In the genomic region with DNA sequence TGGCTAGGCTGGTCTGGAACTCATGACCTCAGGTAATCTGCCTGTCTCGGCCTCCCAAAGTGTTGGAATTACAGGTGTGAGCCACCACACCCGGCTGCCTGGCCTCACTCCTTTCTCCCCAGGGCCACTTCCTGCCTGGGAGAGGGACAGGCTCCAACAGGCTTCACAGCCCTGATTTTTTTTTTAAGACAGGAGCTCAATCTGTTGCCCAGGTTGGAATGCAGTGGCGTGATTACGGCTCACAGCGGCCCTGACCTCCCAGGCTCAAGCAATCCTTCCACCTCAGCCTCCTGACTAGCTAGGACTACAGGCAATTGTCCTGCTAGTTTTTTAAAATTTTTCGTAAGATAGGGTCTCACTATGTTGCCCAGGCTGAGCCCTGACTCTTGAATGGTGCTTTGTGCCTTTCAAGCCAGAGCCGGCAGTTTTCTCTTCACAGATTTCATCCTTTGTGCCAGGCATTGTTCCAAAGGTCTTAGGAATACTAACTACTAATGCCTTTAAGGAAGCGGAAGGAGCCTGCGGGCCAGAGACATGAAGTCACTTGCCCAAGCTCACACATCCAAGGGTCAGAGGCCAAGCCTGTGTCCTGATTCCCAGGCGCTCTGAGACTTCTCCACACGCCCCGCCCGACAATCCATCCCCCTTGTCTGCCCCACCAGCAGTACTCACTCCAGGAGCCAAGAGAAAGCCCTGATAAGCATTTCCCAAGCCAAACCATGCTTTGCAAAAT, we compare ENCODE assay signal across 8 cellular contexts. TPM values are rescaled to one million over a fixed set of nuclear protein-coding genes. Genes with fewer than 3 reads are reported as not detected.
A peak's percentile ranks its signal among the peaks of the same experiment; 100 is the strongest.
DNase-seq lines count a peak whose midpoint lies in the region; ATAC-seq and TF ChIP-seq lines count a peak whose summit lies in the region.
"Had no signal": no experiment of that assay in that cellular context is flagged by ENCODE, and none has a peak within 500 bp of the region (broad histone marks: within the 10 kb centered on the region; RNA-seq: fewer than 3 reads in every experiment).

No MANE protein-coding gene starts in this region.

- H2BK5ac ChIP-seq in mesendoderm (ENCODE audit: low read length): no peak overlapping the region

- H3K4me1 ChIP-seq in mesendoderm (ENCODE audit: control insufficient read depth, low read depth, low read length) (no peaks in the 10 kb centered on the region), upper lobe of right lung (peaks cover 6% of the 10 kb centered on the region)

- H3K4me2 ChIP-seq in mesendoderm (ENCODE audit: low read length): no peak overlapping the region

- no peaks in the 10 kb centered on the region for H3K79me1 ChIP-seq in mesendoderm (ENCODE audit: low read length)

- no peak overlapping the region for H4K5ac ChIP-seq in mesendoderm (ENCODE audit: low read length)

- ATAC-seq in upper lobe of right lung (peak; percentile 71), HG02852 (IDR thresholded peaks at IDR 0.05; ENCODE audit: unreplicated experiment) (no peak)

- H2BK15ac ChIP-seq in mesendoderm (replicated peaks; ENCODE audit: low read depth): no peak overlapping the region

- DNase-seq in RPMI7951 (ENCODE audit: low read depth): peak; percentile 51
- DNase-seq in epithelial cell of proximal tubule (ENCODE audit: low read depth): peak; percentile 67
- peak; percentile 40 for DNase-seq in mesendoderm
- DNase-seq in upper lobe of right lung: no peak
- no peak for DNase-seq in stimulated activated CD4-positive, alpha-beta T cell treated with anti-CD3 and anti-CD28 coated beads, Interleukin-4, amount 100 ng/mL, for 1 hour
- DNase-seq in SHP77 (lab: John Stamatoyannopoulos, UW): no peak

- no peak overlapping the region for H3K9ac ChIP-seq in mesendoderm (ENCODE audit: low read length)

- no peak for TF ChIP-seq CTCF in epithelial cell of proximal tubule (conservative IDR thresholded peaks at IDR 0.05; ENCODE audit: low read depth, low read length)
- TF ChIP-seq CTCF in upper lobe of right lung (IDR thresholded peaks at IDR 0.05): no peak

- H3K79me2 ChIP-seq in mesendoderm (ENCODE audit: control insufficient read depth, insufficient read depth, low read length): no peaks in the 10 kb centered on the region

- H3K4me3 ChIP-seq in epithelial cell of proximal tubule (ENCODE audit: low read depth, low read length): no peak overlapping the region
- H3K4me3 ChIP-seq in mesendoderm (ENCODE audit: low read length): no peak overlapping the region
- H3K4me3 ChIP-seq in upper lobe of right lung: no peak overlapping the region

- no CpG with 5 or more reads among the region's 13 CpGs for WGBS in mesendoderm (ENCODE audit: extremely low coverage, insufficient coverage, low lambda C conversion rate)

- no peak overlapping the region for H3K23ac ChIP-seq in mesendoderm (ENCODE audit: low read length)

- H3K36me3 ChIP-seq in mesendoderm (ENCODE audit: control insufficient read depth, insufficient read depth, low read length): no peaks in the 10 kb centered on the region
- H3K36me3 ChIP-seq in upper lobe of right lung: no peaks in the 10 kb centered on the region

- H3K27me3 ChIP-seq in mesendoderm (ENCODE audit: insufficient read depth, low read length, poor library complexity): no peaks in the 10 kb centered on the region
- no peaks in the 10 kb centered on the region for H3K27me3 ChIP-seq in upper lobe of right lung

- no peak overlapping the region for H4K8ac ChIP-seq in mesendoderm (ENCODE audit: low read depth, low read length)

- H2AK5ac ChIP-seq in mesendoderm (ENCODE audit: low read length): no peak overlapping the region

- intact Hi-C loops in upper lobe of right lung (cut with DNase I): no loop called here

- H3K27ac ChIP-seq in mesendoderm (ENCODE audit: low read depth, low read length) (no peak overlapping the region), upper lobe of right lung (no peak overlapping the region)

- H3K4ac ChIP-seq in mesendoderm (ENCODE audit: low read depth, low read length): no peak overlapping the region

- H3K9me3 ChIP-seq in upper lobe of right lung: no peaks in the 10 kb centered on the region

- H3K56ac ChIP-seq in mesendoderm (ENCODE audit: low read length): no peak overlapping the region

- no peak overlapping the region for H2BK120ac ChIP-seq in mesendoderm (ENCODE audit: low read depth, low read length)

- H3K18ac ChIP-seq in mesendoderm (ENCODE audit: low read length): no peak overlapping the region

RNA-seq across cellular contexts. Expression of a gene that starts 19.2 kb away (rescaled TPM):
- total RNA-seq in RPMI7951 (2014; rRNA removed; shearing (Covaris generic)): not detected in 2 replicates
- total RNA-seq in epithelial cell of proximal tubule (not detected in 2 replicates), upper lobe of right lung (1.6 TPM)
- 0.18 TPM for polyA plus RNA-seq in mesendoderm (2013, experiment 1 of 2)
- 0.22 TPM for polyA plus RNA-seq in mesendoderm (2013, experiment 2 of 2)
- total RNA-seq: activated naive CD4-positive, alpha-beta T cell treated with anti-CD3 and anti-CD28 coated beads for 36 hours had no signal

RNA-seq across cellular contexts. Expression of a gene that starts 38.9 kb away (rescaled TPM):
- total RNA-seq in RPMI7951 (2014; rRNA removed; shearing (Covaris generic)): not detected in 2 replicates
- total RNA-seq in epithelial cell of proximal tubule (not detected in 2 replicates), upper lobe of right lung (0.52 TPM)
- 0.97 TPM for polyA plus RNA-seq in mesendoderm (2013, experiment 1 of 2)
- 0.98 TPM for polyA plus RNA-seq in mesendoderm (2013, experiment 2 of 2)
- total RNA-seq: activated naive CD4-positive, alpha-beta T cell treated with anti-CD3 and anti-CD28 coated beads for 36 hours had no signal

RNA-seq across cellular contexts. Expression of a gene that starts 45.5 kb away (rescaled TPM):
- 22.1 and 22.2 TPM in 2 replicates for total RNA-seq in RPMI7951 (2014; rRNA removed; shearing (Covaris generic))
- 47.6 and 78.6 TPM in 2 replicates for total RNA-seq in epithelial cell of proximal tubule
- polyA plus RNA-seq in mesendoderm (2013, experiment 1 of 2): 76.7 TPM
- 79.0 TPM for polyA plus RNA-seq in mesendoderm (2013, experiment 2 of 2)
- 59.8 TPM for total RNA-seq in upper lobe of right lung

RNA-seq across cellular contexts. Expression of a gene that starts 50.5 kb away (rescaled TPM):
- total RNA-seq in RPMI7951 (2014; rRNA removed; shearing (Covaris generic)): 20.8 and 23.6 TPM in 2 replicates
- 35.2 and 47.9 TPM in 2 replicates for total RNA-seq in epithelial cell of proximal tubule
- 17.8 TPM for polyA plus RNA-seq in mesendoderm (2013, experiment 1 of 2)
- polyA plus RNA-seq in mesendoderm (2013, experiment 2 of 2): 17.9 TPM
- 119 TPM for total RNA-seq in upper lobe of right lung

RNA-seq across cellular contexts. Expression of a gene that starts 50.6 kb away (rescaled TPM):
- total RNA-seq in RPMI7951 (2014; rRNA removed; shearing (Covaris generic)): 104 and 109 TPM in 2 replicates
- total RNA-seq in epithelial cell of proximal tubule: 95.5 and 167 TPM in 2 replicates
- polyA plus RNA-seq in mesendoderm (2013, experiment 1 of 2): 90.4 TPM
- polyA plus RNA-seq in mesendoderm (2013, experiment 2 of 2): 90.0 TPM
- total RNA-seq in upper lobe of right lung: 94.1 TPM

Comparison
In these comparisons a context has a peak if more than half of its experiments do, and no peak if none do; other contexts are left out.
1. DNase-seq: peak in RPMI7951 (single experiment), epithelial cell of proximal tubule (single experiment) and mesendoderm (single experiment); none in upper lobe of right lung (single experiment), stimulated activated CD4-positive, alpha-beta T cell treated with anti-CD3 and anti-CD28 coated beads, Interleukin-4, amount 100 ng/mL, for 1 hour (single experiment) and SHP77 (0 of 2).